1 cellular context compared by ENCODE assay signal in genomic region chr15:64825431-64826294, GRCh38.
TF ChIP-seq lines count a peak whose summit lies in the region.

Gene PIF1, minus strand, starts transcription at chr15:64825647. Its CDS starts 1,312 bp downstream, at chr15:64824335.

TF ChIP-seq in GM12878, 131 proteins besides CTCF, POLR2A, EP300 and RAD21 (continued from another document and continues in another):
- TF ChIP-seq BCLAF1 (IDR thresholded peaks at IDR 0.05) = peak; percentile 89
- no peak for TF ChIP-seq REST (IDR thresholded peaks at IDR 0.05; ENCODE audit: low read depth, low read length)
- peak; percentile 73; the same call in 1 of the 2 replicates for TF ChIP-seq CREB1 (IDR thresholded peaks at IDR 0.05; ENCODE audit: low read depth)
- TF ChIP-seq ELK1 (IDR thresholded peaks at IDR 0.05; ENCODE audit: low read depth, low read length) = no peak
- TF ChIP-seq PBX3 (IDR thresholded peaks at IDR 0.05; ENCODE audit: insufficient replicate concordance, low read depth, low read length) = no peak
- TF ChIP-seq MTA2 (IDR thresholded peaks at IDR 0.05; ENCODE audit: low read depth) = peak; percentile 19; the same call in 1 of the 2 replicates
- TF ChIP-seq GATAD2B (conservative IDR thresholded peaks at IDR 0.05; ENCODE audit: low read depth) = no peak
- no peak for TF ChIP-seq ZNF24 (IDR thresholded peaks at IDR 0.05)
- TF ChIP-seq RELB (IDR thresholded peaks at IDR 0.05; ENCODE audit: low read depth) = peak; percentile 86
- no peak for TF ChIP-seq NFXL1 (IDR thresholded peaks at IDR 0.05; ENCODE audit: borderline replicate concordance)
- TF ChIP-seq GABPA (IDR thresholded peaks at IDR 0.05; ENCODE audit: low read depth) = no peak
- no peak for TF ChIP-seq ZBTB4 (CRISPR knock-in tag; IDR thresholded peaks at IDR 0.05)
- TF ChIP-seq IKZF1 (conservative IDR thresholded peaks at IDR 0.05) = peak; percentile 59
- no peak for TF ChIP-seq SIX5 (IDR thresholded peaks at IDR 0.05; ENCODE audit: low read depth, low read length, severe bottlenecking)
- TF ChIP-seq ZNF384 (IDR thresholded peaks at IDR 0.05; ENCODE audit: borderline replicate concordance, low read depth, low read length) = no peak; the same call in 1 of the 2 replicates
- TF ChIP-seq FOS (IDR thresholded peaks at IDR 0.05; ENCODE audit: borderline replicate concordance, extremely low read depth, insufficient read length) = peak; percentile 59
- TF ChIP-seq BHLHE40 (IDR thresholded peaks at IDR 0.05; ENCODE audit: borderline replicate concordance in 1 of 2, low read depth in 2 of 2, low read length in 1 of 2) = peak; percentile 92 to 93
- peak; percentile 19 for TF ChIP-seq MEF2B (IDR thresholded peaks at IDR 0.05; ENCODE audit: partially characterized antibody, poor library complexity, severe bottlenecking)
- TF ChIP-seq TCF3 (IDR thresholded peaks at IDR 0.05; ENCODE audit: borderline replicate concordance, insufficient read depth, low read depth, low read length) = no peak
- no peak for TF ChIP-seq JUNB (IDR thresholded peaks at IDR 0.05)
- TF ChIP-seq ZNF274 (IDR thresholded peaks at IDR 0.05; ENCODE audit: insufficient read depth, insufficient read length) = no peak
- peak; percentile 98 for TF ChIP-seq KLF5 (IDR thresholded peaks at IDR 0.05; ENCODE audit: partially characterized antibody)
- TF ChIP-seq RCOR1 (conservative IDR thresholded peaks at IDR 0.05; ENCODE audit: low read depth, low read length) = no peak
- TF ChIP-seq SP1 (IDR thresholded peaks at IDR 0.05; ENCODE audit: low read depth, low read length) = peak; percentile 89
- TF ChIP-seq EZH2 (IDR thresholded peaks at IDR 0.05; ENCODE audit: borderline replicate concordance, control insufficient read depth, low read depth, low read length) = no peak
- no peak for TF ChIP-seq SMAD5 (IDR thresholded peaks at IDR 0.05; ENCODE audit: low read depth)
- no peak for TF ChIP-seq ZNF622 (IDR thresholded peaks at IDR 0.05)
- no peak for TF ChIP-seq TCF12 (IDR thresholded peaks at IDR 0.05; ENCODE audit: low read depth, low read length)
- TF ChIP-seq SMAD1 (IDR thresholded peaks at IDR 0.05; ENCODE audit: low read depth, partially characterized antibody) = peak; percentile 32
- TF ChIP-seq ZNF217 (IDR thresholded peaks at IDR 0.05) = no peak
- TF ChIP-seq BCL11A (IDR thresholded peaks at IDR 0.05; ENCODE audit: low read depth, low read length) = no peak
- TF ChIP-seq USF2 (IDR thresholded peaks at IDR 0.05; ENCODE audit: borderline replicate concordance, low read depth, low read length) = no peak
- no peak for TF ChIP-seq YBX1 (IDR thresholded peaks at IDR 0.05)
- no peak for TF ChIP-seq SUPT20H (IDR thresholded peaks at IDR 0.05; ENCODE audit: borderline replicate concordance, control insufficient read depth, low read depth, low read length)
- no peak for TF ChIP-seq MTA3 (IDR thresholded peaks at IDR 0.05; ENCODE audit: borderline replicate concordance, low read length)
- TF ChIP-seq KDM1A (IDR thresholded peaks at IDR 0.05; ENCODE audit: borderline replicate concordance) = no peak
- no peak for TF ChIP-seq HDAC6 (IDR thresholded peaks at IDR 0.05; ENCODE audit: unreplicated experiment)
- no peak for TF ChIP-seq SMC3 (IDR thresholded peaks at IDR 0.05; ENCODE audit: borderline replicate concordance, low read length)
- no peak for TF ChIP-seq TARDBP (IDR thresholded peaks at IDR 0.05; ENCODE audit: borderline replicate concordance)
- TF ChIP-seq JUND (IDR thresholded peaks at IDR 0.05; ENCODE audit: low read depth, low read length) = peak; percentile 97
- no peak for TF ChIP-seq MYB (IDR thresholded peaks at IDR 0.05; ENCODE audit: borderline replicate concordance, low read depth, low read length)
- peak; percentile 57; the same call in 1 of the 2 replicates for TF ChIP-seq MLLT1 (IDR thresholded peaks at IDR 0.05)
- peak in 1 of 2 experiments; percentile 13; a peak in 2 of 4 replicates for TF ChIP-seq IKZF2 (IDR thresholded peaks at IDR 0.05)
- no peak for TF ChIP-seq NR2C1 (IDR thresholded peaks at IDR 0.05)
- no peak for TF ChIP-seq BACH1 (IDR thresholded peaks at IDR 0.05; ENCODE audit: borderline replicate concordance)
- peak; percentile 77 for TF ChIP-seq RFX5 (IDR thresholded peaks at IDR 0.05; ENCODE audit: low read depth, low read length)
- no peak for TF ChIP-seq SMARCA5 (IDR thresholded peaks at IDR 0.05)
- TF ChIP-seq HDGF (IDR thresholded peaks at IDR 0.05) = peak; percentile 70; the same call in 1 of the 2 replicates
- TF ChIP-seq RAD51 (IDR thresholded peaks at IDR 0.05) = peak; percentile 74
- no peak for TF ChIP-seq ETV6 (conservative IDR thresholded peaks at IDR 0.05 in 1 of 2, IDR thresholded peaks at IDR 0.05 in 1 of 2; ENCODE audit: borderline replicate concordance in 1 of 2, low read depth in 1 of 2)
- TF ChIP-seq NR2C2 (IDR thresholded peaks at IDR 0.05; ENCODE audit: borderline replicate concordance, control insufficient read depth, insufficient read length, low read depth) = no peak
- peak; percentile 29; the same call in 1 of the 2 replicates for TF ChIP-seq BRCA1 (IDR thresholded peaks at IDR 0.05; ENCODE audit: low read depth, low read length)
